ENCODE assay signal across 17 cellular contexts in genomic region chr4:144574004-144574403, GRCh38.
A peak's percentile ranks its signal among the peaks of the same experiment; 100 is the strongest.
DNase-seq lines count a peak whose midpoint lies in the region; ATAC-seq, FAIRE-seq and TF ChIP-seq lines count a peak whose summit lies in the region.
"Had no signal": no experiment of that assay in that cellular context is flagged by ENCODE, and none has a peak within 500 bp of the region (broad histone marks: within the 10 kb centered on the region; RNA-seq: fewer than 3 reads in every experiment).

No MANE protein-coding gene starts in this region.

- no peak overlapping the region for H2AFZ ChIP-seq in GM12878 (ENCODE audit: control insufficient read depth, low read depth, low read length)
- H2AFZ ChIP-seq in OCI-LY7 (ENCODE audit: low read length): no peak overlapping the region

- CTCF ChIA-PET in GM12878 (lab: Yijun Ruan, JAX) (interaction anchor here (1.8 kb wide), 1 partner anchor 17 kb away, joined by 5 read pairs; no protein-coding TSS in a partner anchor), OCI-LY7 (lab: Charles Lee; ENCODE audit: unreplicated experiment) (no interaction called here)
- CTCF ChIA-PET in activated CD8-positive, alpha-beta T cell treated with anti-CD3 and anti-CD28 coated beads, Interleukin-2, amount 10 ng/mL, durations not matched to agents 7 days and 5 days (lab: Charles Lee): no interaction called here

- 0% methylated on average over 1 of the region's 1 CpG for WGBS in GM12878 (ENCODE audit: insufficient coverage, insufficient replicate concordance, low lambda C conversion rate, missing lambda C conversion rate)
- WGBS in testis, 2 donors: 19 to 56% methylated on average over 1 of the region's 1 CpG

- ATAC-seq in GM18867 (IDR thresholded peaks at IDR 0.05; ENCODE audit: unreplicated experiment): peak; percentile 68
- ATAC-seq in GM21576 (IDR thresholded peaks at IDR 0.05; ENCODE audit: unreplicated experiment): peak; percentile 84
- ATAC-seq in HG03442 (IDR thresholded peaks at IDR 0.05; ENCODE audit: unreplicated experiment): peak; percentile 54
- ATAC-seq in GM12878: peak; percentile 83
- ATAC-seq in activated CD8-positive, alpha-beta T cell treated with anti-CD3 and anti-CD28 coated beads, Interleukin-2, amount 10 ng/mL, durations not matched to agents 7 days and 5 days: no peak
- ATAC-seq: gastroesophageal sphincter, mucosa of descending colon, pancreas had no signal

- H3K36me3 ChIP-seq in GM12878 (ENCODE audit: control insufficient read depth in 2 of 2, insufficient read depth in 2 of 2, low read length in 1 of 2) (no peaks in the 10 kb centered on the region), testis (ENCODE audit: low read depth, missing control alignments) (no peaks in the 10 kb centered on the region), H7 (replicated peaks; ENCODE audit: control insufficient read depth, insufficient read depth, low read length) (no peaks in the 10 kb centered on the region), OCI-LY7 (ENCODE audit: insufficient read depth, low read length) (no peaks in the 10 kb centered on the region)
- H3K36me3 ChIP-seq: BE2C, gastroesophageal sphincter, pancreas had no signal

- no peak overlapping the region for H3K27ac Mint-ChIP-seq in activated CD8-positive, alpha-beta T cell treated with anti-CD3 and anti-CD28 coated beads, Interleukin-2, amount 10 ng/mL, durations not matched to agents 7 days and 5 days
- H3K27ac Mint-ChIP-seq: activated naive CD8-positive, alpha-beta T cell had no signal

- SMC1A ChIA-PET in GM12878 (lab: Charles Lee; ENCODE audit: uncharacterized antibody, unreplicated experiment): interaction anchor here (0.5 to 2.5 kb wide), 8 partner anchors 10 to 488 kb away, joined by 3 to 6 read pairs (median 3); no protein-coding TSS in a partner anchor

- H3K4me1 ChIP-seq in GM12878 (ENCODE audit: control insufficient read depth, insufficient read depth, low read length) (no peaks in the 10 kb centered on the region), testis (no peaks in the 10 kb centered on the region), OCI-LY7 (ENCODE audit: insufficient read depth, low read length, poor library complexity, severe bottlenecking) (no peaks in the 10 kb centered on the region)
- H3K4me1 ChIP-seq: BE2C, gastroesophageal sphincter, pancreas had no signal

- H3K4me1 Mint-ChIP-seq in activated CD8-positive, alpha-beta T cell treated with anti-CD3 and anti-CD28 coated beads, Interleukin-2, amount 10 ng/mL, durations not matched to agents 7 days and 5 days (ENCODE audit: low read depth): peaks cover 3% of the 10 kb centered on the region

- in situ Hi-C loops in GM12878 (cut with MboI): no loop called here

- H4K20me1 ChIP-seq in GM12878 (ENCODE audit: control insufficient read depth, insufficient read depth) (no peaks in the 10 kb centered on the region), OCI-LY7 (ENCODE audit: insufficient read depth, low read length) (no peaks in the 10 kb centered on the region)

- BruUV-seq in GM12878 (replicated peaks; lab: Mats Ljungman, UMichigan): no TSS peak
- no TSS peak for BruUV-seq in OCI-LY7 (replicated peaks; lab: Mats Ljungman, UMichigan)

- H3K36me3 Mint-ChIP-seq in activated CD8-positive, alpha-beta T cell treated with anti-CD3 and anti-CD28 coated beads, Interleukin-2, amount 10 ng/mL, durations not matched to agents 7 days and 5 days (ENCODE audit: low read depth): no peaks in the 10 kb centered on the region
- H3K36me3 Mint-ChIP-seq: activated naive CD8-positive, alpha-beta T cell had no signal

- H3K4me3 ChIP-seq in GM12878 (no peak overlapping the region), testis (no peak overlapping the region), H7 (ENCODE audit: insufficient read depth, low read depth, low read length) (no peak overlapping the region), OCI-LY7 (ENCODE audit: low read depth, low read length, poor library complexity, severe bottlenecking) (no peak overlapping the region)
- H3K4me3 ChIP-seq: gastroesophageal sphincter, mucosa of descending colon, pancreas had no signal

- no peak for FAIRE-seq in GM12878 (lab: Jason Lieb, UNC)
- FAIRE-seq: pancreas had no signal

- H3K4me2 ChIP-seq in GM12878 (ENCODE audit: control insufficient read depth, insufficient read depth): no peak overlapping the region
- no peak overlapping the region for H3K4me2 ChIP-seq in OCI-LY7 (ENCODE audit: low read length)
- H3K4me2 ChIP-seq: KMS-11 had no signal

- no peaks in the 10 kb centered on the region for H3K9me2 ChIP-seq in OCI-LY7 (ENCODE audit: insufficient read depth, low read length)

- H3K79me2 ChIP-seq in GM12878 (ENCODE audit: control insufficient read depth, insufficient read depth, low read length) (no peaks in the 10 kb centered on the region), OCI-LY7 (ENCODE audit: insufficient read depth, low read depth, low read length) (no peaks in the 10 kb centered on the region)

- no peak for TF ChIP-seq CTCF in GM12878 (IDR thresholded peaks at IDR 0.05 in 2 of 3, conservative IDR thresholded peaks at IDR 0.05 in 1 of 3; ENCODE audit: control insufficient read depth in 2 of 3, extremely low read depth in 1 of 3, insufficient read depth in 1 of 3, low read depth in 3 of 3, low read length in 3 of 3)
- TF ChIP-seq CTCF in testis (IDR thresholded peaks at IDR 0.05): no peak
- no peak for TF ChIP-seq CTCF in OCI-LY7 (conservative IDR thresholded peaks at IDR 0.05; ENCODE audit: low read length)

- no peak overlapping the region for H3K27ac ChIP-seq in GM12878 (ENCODE audit: control insufficient read depth, insufficient read depth)
- no peak overlapping the region for H3K27ac ChIP-seq in testis
- no peak overlapping the region for H3K27ac ChIP-seq in OCI-LY7 (ENCODE audit: low read depth, low read length, poor library complexity, severe bottlenecking)
- H3K27ac ChIP-seq: gastroesophageal sphincter, KMS-11, pancreas had no signal

- RAD21 ChIA-PET in GM12878 (lab: Charles Lee; ENCODE audit: unreplicated experiment): no interaction called here

- no peak overlapping the region for H3K9ac ChIP-seq in GM12878 (ENCODE audit: control insufficient read depth, insufficient read depth, low read length)
- H3K9ac ChIP-seq: KMS-11 had no signal

- H3K9me3 ChIP-seq in GM12878 (replicated peaks; ENCODE audit: control insufficient read depth, insufficient read depth, low read length) (no peaks in the 10 kb centered on the region), testis (no peaks in the 10 kb centered on the region), OCI-LY7 (ENCODE audit: low read length) (no peaks in the 10 kb centered on the region)
- H3K9me3 ChIP-seq: BE2C, gastroesophageal sphincter, mucosa of descending colon, pancreas had no signal

- H3K4me3 Mint-ChIP-seq in activated CD8-positive, alpha-beta T cell treated with anti-CD3 and anti-CD28 coated beads, Interleukin-2, amount 10 ng/mL, durations not matched to agents 7 days and 5 days: no peak overlapping the region
- H3K4me3 Mint-ChIP-seq: activated naive CD8-positive, alpha-beta T cell had no signal

- TF ChIP-seq POLR2A in GM12878 (IDR thresholded peaks at IDR 0.05; ENCODE audit: low read depth, low read length) (no peak), testis (IDR thresholded peaks at IDR 0.05) (no peak)

- H3K27me3 Mint-ChIP-seq in activated CD8-positive, alpha-beta T cell treated with anti-CD3 and anti-CD28 coated beads, Interleukin-2, amount 10 ng/mL, durations not matched to agents 7 days and 5 days (ENCODE audit: low read depth): peaks cover 2% of the 10 kb centered on the region
- H3K27me3 Mint-ChIP-seq: activated naive CD8-positive, alpha-beta T cell had no signal

- no peak for TF ChIP-seq RAD21 in GM12878 (IDR thresholded peaks at IDR 0.05; ENCODE audit: insufficient read depth, low read depth, low read length)

- no peaks in the 10 kb centered on the region for H3K27me3 ChIP-seq in GM12878 (replicated peaks in 1 of 2; ENCODE audit: control insufficient read depth in 2 of 2, insufficient read depth in 2 of 2, low read length in 1 of 2)
- H3K27me3 ChIP-seq in testis: no peaks in the 10 kb centered on the region
- no peaks in the 10 kb centered on the region for H3K27me3 ChIP-seq in H7 (ENCODE audit: control insufficient read depth, insufficient read depth, low read length)
- H3K27me3 ChIP-seq: BE2C, gastroesophageal sphincter, pancreas had no signal

- no peaks in the 10 kb centered on the region for H3K9me3 Mint-ChIP-seq in activated CD8-positive, alpha-beta T cell treated with anti-CD3 and anti-CD28 coated beads, Interleukin-2, amount 10 ng/mL, durations not matched to agents 7 days and 5 days (ENCODE audit: insufficient read depth)

- intact Hi-C loops in GM12878 (cut with micrococcal nuclease; ENCODE audit: unreplicated experiment): loop anchor here (2.0 kb wide), 1 partner anchor 399 kb away; no protein-coding TSS in a partner anchor
- intact Hi-C loops in testis (cut with DNase I; ENCODE audit: low total_unique reads): no loop called here
- intact Hi-C loops in OCI-LY7 (cut with micrococcal nuclease; ENCODE audit: unreplicated experiment): loop anchor here (10.0 kb wide), 1 partner anchor 399 kb away; no protein-coding TSS in a partner anchor

- DNase-seq in GM12878 (ENCODE audit: low read depth, low spot score) (no peak), testis (no peak), H7 (no peak), OCI-LY7 (ENCODE audit: low spot score) (no peak)
- DNase-seq in activated CD8-positive, alpha-beta T cell treated with anti-CD3 and anti-CD28 coated beads, Interleukin-2, amount 10 ng/mL, durations not matched to agents 7 days and 5 days: no peak
- DNase-seq: activated CD8-positive, alpha-beta memory T cell treated with anti-CD3 and anti-CD28 coated beads, Interleukin-2, amount 50 U/mL, for 4 hours; BE2C; GOT3; mucosa of descending colon; NCI-H2029; pancreas had no signal

- TF ChIP-seq EP300 in GM12878 (IDR thresholded peaks at IDR 0.05; ENCODE audit: borderline replicate concordance in 1 of 2, control insufficient read depth in 1 of 2, low read depth in 2 of 2, low read length in 2 of 2): no peak

- POLR2A ChIA-PET in GM12878 (lab: Charles Lee): no interaction called here
- POLR2A ChIA-PET in OCI-LY7 (lab: Charles Lee): interaction anchor here (0.6 kb wide), 1 partner anchor 438 kb away, joined by 3 read pairs; no protein-coding TSS in a partner anchor
- POLR2A ChIA-PET in activated CD8-positive, alpha-beta T cell treated with anti-CD3 and anti-CD28 coated beads, Interleukin-2, amount 10 ng/mL, durations not matched to agents 7 days and 5 days (lab: Charles Lee): no interaction called here

TF ChIP-seq in GM12878, 131 proteins besides CTCF, POLR2A, EP300 and RAD21:
- TF ChIP-seq ETV6 (conservative IDR thresholded peaks at IDR 0.05 in 1 of 2, IDR thresholded peaks at IDR 0.05 in 1 of 2; ENCODE audit: borderline replicate concordance in 1 of 2, low read depth in 1 of 2): no peak
- TF ChIP-seq SPI1 (IDR thresholded peaks at IDR 0.05; ENCODE audit: borderline replicate concordance, insufficient read depth, low read depth, low read length): peak; percentile 36; the same call in 1 of the 2 replicates
